In genomic region chr19:13095934-13096890, GRCh38 we compare ENCODE assay signal across 1 cellular context.
A peak's percentile ranks its signal among the peaks of the same experiment; 100 is the strongest.
TF ChIP-seq lines count a peak whose summit lies in the region.

No MANE protein-coding gene starts in this region.

TF ChIP-seq in endothelial cell of umbilical vein, 7 proteins besides CTCF, POLR2A, EP300 and RAD21:
- TF ChIP-seq MAX (IDR thresholded peaks at IDR 0.05; ENCODE audit: insufficient read depth, insufficient read length) (peak; percentile 27), GATA2 (IDR thresholded peaks at IDR 0.05; ENCODE audit: insufficient read depth, insufficient read length, low read depth, low read length) (no peak)
TF ChIP-seq in endothelial cell of umbilical vein: peak in this region for 1.
